ENCODE assay signal across 8 cellular contexts in genomic region chr10:13586676-13587355, GRCh38. TPM values are rescaled to one million over a fixed set of nuclear protein-coding genes. Genes with fewer than 3 reads are reported as not detected.
DNase-seq lines count a peak whose midpoint lies in the region; ATAC-seq and TF ChIP-seq lines count a peak whose summit lies in the region.

A gene with protein sequence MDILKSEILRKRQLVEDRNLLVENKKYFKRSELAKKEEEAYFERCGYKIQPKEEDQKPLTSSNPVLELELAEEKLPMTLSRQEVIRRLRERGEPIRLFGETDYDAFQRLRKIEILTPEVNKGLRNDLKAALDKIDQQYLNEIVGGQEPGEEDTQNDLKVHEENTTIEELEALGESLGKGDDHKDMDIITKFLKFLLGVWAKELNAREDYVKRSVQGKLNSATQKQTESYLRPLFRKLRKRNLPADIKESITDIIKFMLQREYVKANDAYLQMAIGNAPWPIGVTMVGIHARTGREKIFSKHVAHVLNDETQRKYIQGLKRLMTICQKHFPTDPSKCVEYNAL (plus strand): TSS chr10:13586965. CDS start chr10:13587087, 122 bp downstream.

- H3K27me3 ChIP-seq in hepatocyte: no peaks in the 10 kb centered on the region

- no peaks in the 10 kb centered on the region for H4K20me1 ChIP-seq in hepatocyte (ENCODE audit: insufficient read depth, poor library complexity, severe bottlenecking)

- peak within 1 kb of the TSS; percentile 99 for H2AFZ ChIP-seq in hepatocyte

- DNase-seq in NCI-H2081 (lab: John Stamatoyannopoulos, UW) (peak; percentile 88 to 93), T1000 (lab: John Stamatoyannopoulos, UW) (peak; percentile 82), astrocyte of the hippocampus (ENCODE audit: low read depth, low spot score) (peak; percentile 96), hepatocyte (ENCODE audit: low spot score) (peak; percentile 96), renal cortical epithelial cell (ENCODE audit: low read depth) (peak; percentile 83)

- ATAC-seq in GM18511 (IDR thresholded peaks at IDR 0.05; ENCODE audit: unreplicated experiment) (peak; percentile 100), HG03039 (IDR thresholded peaks at IDR 0.05; ENCODE audit: unreplicated experiment) (peak; percentile 100)

- H3K79me2 ChIP-seq in hepatocyte: peaks cover 37% of the 10 kb centered on the region

- H3K27ac ChIP-seq in 22Rv1 (no peak within 1 kb of the TSS), hepatocyte (peak within 1 kb of the TSS; percentile 29)

- peaks cover 5% of the 10 kb centered on the region for H3K4me1 ChIP-seq in hepatocyte (ENCODE audit: insufficient read depth)

- under 1% methylated on average over 38 of the region's 38 CpGs for WGBS in hepatocyte (ENCODE audit: low lambda C conversion rate, missing lambda C conversion rate)

- H3K4me2 ChIP-seq in hepatocyte: peak within 1 kb of the TSS; percentile 96

- TF ChIP-seq CTCF in 22Rv1 (IDR thresholded peaks at IDR 0.05) (peak; percentile 98), hepatocyte (IDR thresholded peaks at IDR 0.05; ENCODE audit: poor library complexity) (peak; percentile 92)

- H3K36me3 ChIP-seq in hepatocyte (replicated peaks; ENCODE audit: insufficient read depth, low read depth): no peaks in the 10 kb centered on the region

- no peaks in the 10 kb centered on the region for H3K9me3 ChIP-seq in hepatocyte (ENCODE audit: low read depth)

- H3K9me2 ChIP-seq in hepatocyte (replicated peaks; ENCODE audit: insufficient read depth): no peaks in the 10 kb centered on the region

- H3K4me3 ChIP-seq in hepatocyte: peak within 1 kb of the TSS; percentile 99

RNA-seq across cellular contexts. Expression of the gene that starts here (rescaled TPM):
- total RNA-seq in hepatocyte: 24.7 and 26.3 TPM in 2 replicates
- 19.3 and 23.2 TPM in 2 replicates for polyA plus RNA-seq in hepatocyte
- 41.0 and 52.1 TPM in 2 replicates for total RNA-seq in renal cortical epithelial cell
